Comparison of ENCODE assay signal across 18 cellular contexts in the genomic region with DNA sequence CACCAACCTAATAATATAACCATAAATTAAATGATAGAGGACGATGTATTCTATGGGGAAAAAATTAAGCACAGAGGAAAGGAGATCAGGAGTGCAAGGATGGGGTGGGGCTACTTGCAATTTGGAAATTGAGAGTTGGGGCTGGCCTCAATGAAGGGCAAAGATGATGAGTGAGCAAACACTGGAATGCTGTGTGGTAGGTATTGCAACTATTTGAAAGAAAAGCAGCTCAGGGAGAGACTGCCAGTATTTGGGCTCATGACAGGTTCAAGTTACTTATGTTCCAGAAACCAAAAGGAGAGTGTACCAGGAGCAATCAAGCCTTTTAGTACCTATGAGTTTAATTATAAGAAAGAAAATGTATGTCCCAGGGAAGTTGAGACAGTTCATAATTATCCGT. TPM values are rescaled to one million over a fixed set of nuclear protein-coding genes. Genes with fewer than 3 reads are reported as not detected.
DNase-seq lines count a peak whose midpoint lies in the region; ATAC-seq and TF ChIP-seq lines count a peak whose summit lies in the region.
"Had no signal": no experiment of that assay in that cellular context is flagged by ENCODE, and none has a peak within 500 bp of the region (broad histone marks: within the 10 kb centered on the region; RNA-seq: fewer than 3 reads in every experiment).

No MANE protein-coding gene starts in this region.

- DNase-seq in HPDE6-E6E7 (ENCODE audit: extremely low spot score) (peak; percentile 4), cardiac fibroblast (ENCODE audit: low read depth in 2 of 2) (peak; percentile 8 to 55), fibroblast of peridontal ligament (ENCODE audit: extremely low read depth) (peak; percentile 41), trophoblast cell (peak; percentile 30 to 65), amygdala (lab: John Stamatoyannopoulos, UW) (no peak), NCI-H345 treated with DMSO at 0.1 percent for 48 hours (lab: John Stamatoyannopoulos, UW; ENCODE audit: unreplicated experiment) (no peak)
- DNase-seq: AML-193, DMS 273 treated with DMSO at 0.1 percent for 48 hours, GDM1, IMR-90, Karpas-422, NCI-H1417, NCI-H1930, NCI-H446 treated with DMSO at 0.1 percent for 48 hours had no signal

- no CpG with 5 or more reads among the region's 2 CpGs for WGBS in trophoblast cell (ENCODE audit: extremely low coverage, insufficient coverage, insufficient read length)

- no peak overlapping the region for H2BK120ac ChIP-seq in trophoblast cell (ENCODE audit: insufficient read depth, low read length, poor library complexity)

- H3K9ac ChIP-seq in trophoblast cell (ENCODE audit: low read length), result no peak overlapping the region

- no peak overlapping the region for H4K8ac ChIP-seq in trophoblast cell (ENCODE audit: low read depth, low read length)

- TF ChIP-seq CTCF in cardiac fibroblast (IDR thresholded peaks at IDR 0.05; ENCODE audit: low read depth, low read length), result no peak

- H3K9me3 ChIP-seq in trophoblast cell (ENCODE audit: insufficient read depth, low read depth, low read length), result no peaks in the 10 kb centered on the region
- H3K9me3 ChIP-seq: A549, SJSA1 had no signal

- H3K27ac ChIP-seq in trophoblast cell (ENCODE audit: low read depth, low read length), result no peak overlapping the region
- H3K27ac ChIP-seq: A549, SJSA1 had no signal

- H2AK5ac ChIP-seq in trophoblast cell (ENCODE audit: low read length), result no peak overlapping the region

- no peak for ATAC-seq in GM21786 (IDR thresholded peaks at IDR 0.05; ENCODE audit: unreplicated experiment)
- ATAC-seq: A549 had no signal

- no peak overlapping the region for H3K14ac ChIP-seq in trophoblast cell (ENCODE audit: low read length)

- H4K91ac ChIP-seq in trophoblast cell (ENCODE audit: low read depth, low read length), result no peak overlapping the region

- no peak overlapping the region for H2AFZ ChIP-seq in trophoblast cell (ENCODE audit: insufficient read depth, low read length, poor library complexity)

- no peaks in the 10 kb centered on the region for H3K79me2 ChIP-seq in trophoblast cell (ENCODE audit: control insufficient read depth, insufficient read depth, low read length, poor library complexity)

- H3K4me2 ChIP-seq in trophoblast cell (ENCODE audit: low read length), result no peak overlapping the region
- H3K4me2 ChIP-seq: A549 had no signal

- no peaks in the 10 kb centered on the region for H3K4me1 ChIP-seq in trophoblast cell (ENCODE audit: control insufficient read depth in 1 of 2, insufficient read depth in 2 of 2, low read length in 2 of 2)

- no peak overlapping the region for H2BK5ac ChIP-seq in trophoblast cell (ENCODE audit: low read depth, low read length, poor library complexity)

- H3K4me3 ChIP-seq in cardiac fibroblast (replicated peaks in 1 of 2; ENCODE audit: low read depth in 2 of 2, low read length in 2 of 2) (no peak overlapping the region), trophoblast cell (ENCODE audit: low read depth, low read length) (no peak overlapping the region)
- H3K4me3 ChIP-seq: A549, SJSA1 had no signal

- no peak overlapping the region for H3K18ac ChIP-seq in trophoblast cell (ENCODE audit: low read length)

- no peaks in the 10 kb centered on the region for H3K36me3 ChIP-seq in trophoblast cell (ENCODE audit: control insufficient read depth in 1 of 2, insufficient read depth in 2 of 2, low read length in 2 of 2)
- H3K36me3 ChIP-seq: SJSA1 had no signal

- no peak overlapping the region for H2BK12ac ChIP-seq in trophoblast cell (ENCODE audit: low read length)

- no peaks in the 10 kb centered on the region for H3K79me1 ChIP-seq in trophoblast cell (ENCODE audit: low read length)

- H3K23ac ChIP-seq in trophoblast cell (ENCODE audit: low read length), result no peak overlapping the region

- H3K4ac ChIP-seq in trophoblast cell (ENCODE audit: low read depth, low read length), result no peak overlapping the region

- no peak overlapping the region for H4K12ac ChIP-seq in trophoblast cell (ENCODE audit: low read depth, low read length)

- H3K27me3 ChIP-seq in trophoblast cell (ENCODE audit: insufficient read depth, low read length), result no peaks in the 10 kb centered on the region

RNA-seq across cellular contexts. Expression of a gene that starts 47.4 kb away (rescaled TPM):
- not detected in 2 replicates for polyA plus RNA-seq in trophoblast cell (2013)
- polyA plus RNA-seq: A549, CD14-positive monocyte, IMR-90 had no signal

RNA-seq across cellular contexts. Expression of a gene that starts 59.8 kb away (rescaled TPM):
- polyA plus RNA-seq in trophoblast cell (2013), result 2.2 and 2.4 TPM in 2 replicates

Comparison
In these comparisons a context has a peak if more than half of its experiments do, and no peak if none do; other contexts are left out.
1. DNase-seq: peak in HPDE6-E6E7 (single experiment), cardiac fibroblast (2 of 2), fibroblast of peridontal ligament (single experiment) and trophoblast cell (2 of 2); none in amygdala (0 of 56) and NCI-H345 treated with DMSO at 0.1 percent for 48 hours (single experiment).